In the genomic region with DNA sequence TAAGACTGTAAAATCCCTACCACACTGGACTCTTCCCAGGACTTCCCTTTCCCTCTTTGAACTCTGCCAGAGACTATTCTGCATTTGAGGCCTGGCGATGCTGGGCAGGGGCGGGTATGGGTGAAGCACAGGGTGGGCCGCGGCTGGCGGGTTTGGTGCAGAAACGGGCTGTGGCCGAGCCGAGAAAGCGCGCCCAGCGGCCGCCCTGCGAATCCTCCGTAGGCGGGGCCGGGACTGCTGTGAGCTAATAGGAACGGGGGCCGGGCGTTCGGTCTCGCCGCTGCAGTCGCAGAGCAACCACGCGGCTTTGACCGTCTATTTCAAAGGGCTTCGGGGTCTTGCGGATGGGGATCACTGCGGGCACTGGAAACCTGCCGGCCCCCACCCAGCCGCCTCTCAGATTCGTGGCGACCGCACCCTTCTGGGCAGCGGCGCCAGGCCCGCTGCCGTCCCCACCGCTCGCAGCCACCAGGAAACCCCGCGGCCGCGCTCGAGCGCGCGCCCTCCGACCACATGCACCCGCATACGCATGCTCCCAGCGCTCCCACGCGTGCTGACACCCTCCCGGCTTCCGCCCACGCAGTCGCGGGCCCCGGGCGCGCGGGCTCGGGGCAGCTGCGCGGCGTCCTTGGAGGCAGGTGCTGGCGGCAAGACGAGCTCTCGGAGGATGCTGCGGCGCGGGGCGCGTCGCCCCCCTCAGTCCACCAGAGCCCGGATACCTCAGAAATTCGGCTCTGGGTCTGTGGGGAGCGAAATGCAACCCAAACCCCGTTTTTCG, we compare ENCODE assay signal across 8 cellular contexts. TPM values are rescaled to one million over a fixed set of nuclear protein-coding genes. Genes with fewer than 3 reads are reported as not detected.
A peak's percentile ranks its signal among the peaks of the same experiment; 100 is the strongest.
DNase-seq lines count a peak whose midpoint lies in the region; ATAC-seq and TF ChIP-seq lines count a peak whose summit lies in the region.

No MANE protein-coding gene starts in this region.

- peaks cover 3% of the 10 kb centered on the region for H3K9me3 Mint-ChIP-seq in activated B cell treated with CpG ODN at 0.5 μM for 24 hours

- DNase-seq in AG04449 (ENCODE audit: low read depth, low spot score) (no peak), NCI-H2171 (lab: John Stamatoyannopoulos, UW) (peak; percentile 62), activated B cell treated with CpG ODN at 0.5 μM for 24 hours (peak; percentile 85), caudate nucleus (lab: John Stamatoyannopoulos, UW) (peak in 60 of 61 donors; percentile 28 to 93 (median 83)), iris pigment epithelial cell (ENCODE audit: low read depth) (peak; percentile 86)
- peak; percentile 64 to 70 for DNase-seq in stimulated activated CD4-positive, alpha-beta T cell treated with anti-CD3 and anti-CD28 coated beads, Interleukin-12 subunit alpha, Interleukin-12 subunit beta, amount 100 ng/mL, for 24 hours (ENCODE audit: low read depth in 2 of 2)

- CTCF ChIA-PET in AG04449 (lab: Yijun Ruan, JAX) = interaction anchor here (0.9 to 11.7 kb wide), 15 partner anchors 31 to 542 kb away, joined by 3 to 279 read pairs (median 6); partner anchors contain the start of gene FNBP1L
- CTCF ChIA-PET in activated B cell treated with CpG ODN at 0.5 μM for 24 hours (lab: Charles Lee) = interaction anchor here (0.9 to 5.7 kb wide), 11 partner anchors 31 to 542 kb away, joined by 3 to 83 read pairs (median 4); partner anchors contain the start of genes DNTTIP2 and GCLM

- H3K27me3 Mint-ChIP-seq in activated B cell treated with CpG ODN at 0.5 μM for 24 hours = peaks cover 2% of the 10 kb centered on the region

- POLR2A ChIA-PET in AG04449 (lab: Yijun Ruan, JAX) (interaction anchor here (0.6 to 1.5 kb wide), 9 partner anchors 30 to 399 kb away, joined by 3 to 4 read pairs (median 3); partner anchors contain the start of gene DNTTIP2), activated B cell treated with CpG ODN at 0.5 μM for 24 hours (lab: Charles Lee) (interaction anchor here (0.7 to 2.9 kb wide), 21 partner anchors 30 to 1226 kb away, joined by 3 to 24 read pairs (median 7); partner anchors contain the start of genes ALG14, BCAR3, DNTTIP2 and DR1)

- TF ChIP-seq POLR2A in GM18526 (IDR thresholded peaks at IDR 0.05; ENCODE audit: extremely low read depth, insufficient read length) = peak; percentile 36

- TF ChIP-seq CTCF in AG04449 (IDR thresholded peaks at IDR 0.05; ENCODE audit: insufficient read depth, low read length, missing control alignments) (peak; percentile 57), activated B cell treated with CpG ODN at 0.5 μM for 24 hours (IDR thresholded peaks at IDR 0.05) (no peak)

- H3K4me3 Mint-ChIP-seq in activated B cell treated with CpG ODN at 0.5 μM for 24 hours = peak overlapping the region; percentile 93

- peak overlapping the region; percentile 96 for H3K27ac Mint-ChIP-seq in activated B cell treated with CpG ODN at 0.5 μM for 24 hours

- H3K4me3 ChIP-seq in AG04449 (ENCODE audit: low read depth, low read length) = peak overlapping the region; percentile 83

- peaks cover 10% of the 10 kb centered on the region for H3K36me3 Mint-ChIP-seq in activated B cell treated with CpG ODN at 0.5 μM for 24 hours (ENCODE audit: low read depth)

- intact Hi-C loops in activated B cell treated with CpG ODN at 0.5 μM for 24 hours (cut with micrococcal nuclease) = loop anchor here (1.0 to 5.0 kb wide), 7 partner anchors 28 to 1081 kb away; partner anchors contain the start of genes CNN3, DIPK1A and MTF2

- ATAC-seq in HG03045 (IDR thresholded peaks at IDR 0.05; ENCODE audit: unreplicated experiment) = peak; percentile 48
- ATAC-seq in activated B cell treated with CpG ODN at 0.5 μM for 24 hours (ENCODE audit: low read depth) = peak; percentile 56

- peaks cover 24% of the 10 kb centered on the region for H3K4me1 Mint-ChIP-seq in activated B cell treated with CpG ODN at 0.5 μM for 24 hours

- peak overlapping the region; percentile 94 for H3K27ac ChIP-seq in caudate nucleus (ENCODE audit: low read depth, low read length)

RNA-seq across cellular contexts. Expression of gene DNTTIP2, which starts 32.7 kb away (rescaled TPM):
- 65.6 and 69.7 TPM in 2 replicates for total RNA-seq in activated B cell treated with CpG ODN at 0.5 μM for 24 hours
